In genomic region chr11:20003357-20003756, GRCh38 we compare ENCODE assay signal across 24 cellular contexts.
DNase-seq lines count a peak whose midpoint lies in the region; ATAC-seq, FAIRE-seq and TF ChIP-seq lines count a peak whose summit lies in the region.
"Had no signal": no experiment of that assay in that cellular context is flagged by ENCODE, and none has a peak within 500 bp of the region (broad histone marks: within the 10 kb centered on the region; RNA-seq: fewer than 3 reads in every experiment).

No MANE protein-coding gene starts in this region.

- intact Hi-C loops in pancreas (cut with DNase I) = no loop called here

- peak; percentile 36 for DNase-seq in DMS53 treated with DMSO at 0.1 percent for 48 hours (lab: John Stamatoyannopoulos, UW; ENCODE audit: unreplicated experiment)
- peak; percentile 82 for DNase-seq in NCI-H69 (lab: John Stamatoyannopoulos, UW)
- DNase-seq in islet precursor cell = peak; percentile 76
- peak in 2 of 6 donors; percentile 23 to 40 for DNase-seq in pancreas
- DNase-seq in H7 = no peak
- no peak for DNase-seq in MV-4-11 (lab: John Stamatoyannopoulos, UW)
- DNase-seq: activated naive CD4-positive, alpha-beta T cell treated with anti-CD3 and anti-CD28 coated beads, Interleukin-2, amount 10 ng/mL, durations not matched to agents 7 days and 5 days; activated T-cell treated with anti-CD3 and anti-CD28 coated beads, Interleukin-2, amount 50 U/mL, for 72 hours; AML-193; aorta; CD8-positive, alpha-beta memory T cell; cerebellar nuclear complex; immature natural killer cell; Kasumi-1; lower lobe of right lung; NCI-H1092; OCI-M1; SIG-M5; stimulated activated CD4-positive, alpha-beta T cell treated with anti-CD3 and anti-CD28 coated beads, Interleukin-4, amount 100 ng/mL, for 1 hour; stimulated activated naive CD4-positive, alpha-beta T cell; T-cell had no signal

- H3K4me3 ChIP-seq in pancreas = no peak overlapping the region
- H3K4me3 ChIP-seq in H7 (ENCODE audit: insufficient read depth, low read depth, low read length) = no peak overlapping the region
- H3K4me3 ChIP-seq: GM23338, lower lobe of right lung had no signal

- H3K4me1 ChIP-seq in pancreas = peaks cover 37 to 43% (median 43%) of the 10 kb centered on the region in 3 donors

- 35 to 41% methylated on average over 4 of the region's 4 CpGs for WGBS in pancreas, 2 donors

- FAIRE-seq in pancreas (lab: Jason Lieb, UNC) = no peak

- TF ChIP-seq CTCF in pancreas (IDR thresholded peaks at IDR 0.05) = no peak

- H3K36me3 ChIP-seq in pancreas (no peaks in the 10 kb centered on the region), H7 (replicated peaks; ENCODE audit: control insufficient read depth, insufficient read depth, low read length) (no peaks in the 10 kb centered on the region; the same call in 1 of the 2 replicates)
- H3K36me3 ChIP-seq: lower lobe of right lung had no signal

- no peaks in the 10 kb centered on the region for H3K9me3 ChIP-seq in pancreas
- H3K9me3 ChIP-seq: lower lobe of right lung, neutrophil had no signal

- ATAC-seq in pancreas (peak; percentile 43 to 58 (median 48)), HG03159 (IDR thresholded peaks at IDR 0.05; ENCODE audit: unreplicated experiment) (no peak)
- ATAC-seq: activated T-cell treated with anti-CD3 and anti-CD28 coated beads, Interleukin-2, amount 50 U/mL, for 72 hours; GM23338; lower lobe of right lung; T-cell had no signal

- peak overlapping the region; percentile 45 to 71 (median 54) for H3K27ac ChIP-seq in pancreas
- H3K27ac ChIP-seq: lower lobe of right lung, neutrophil had no signal

- H3K27me3 ChIP-seq in pancreas (no peaks in the 10 kb centered on the region), H7 (ENCODE audit: control insufficient read depth, insufficient read depth, low read length) (peaks cover 3% of the 10 kb centered on the region; the same call in 1 of the 2 replicates)
- H3K27me3 ChIP-seq: neutrophil had no signal

Comparison
In these comparisons a context has a peak if more than half of its experiments do, and no peak if none do; other contexts are left out.
1. DNase-seq: peak in DMS53 treated with DMSO at 0.1 percent for 48 hours (single experiment), NCI-H69 (single experiment) and islet precursor cell (single experiment); none in H7 (single experiment) and MV-4-11 (single experiment).